In the genomic region with DNA sequence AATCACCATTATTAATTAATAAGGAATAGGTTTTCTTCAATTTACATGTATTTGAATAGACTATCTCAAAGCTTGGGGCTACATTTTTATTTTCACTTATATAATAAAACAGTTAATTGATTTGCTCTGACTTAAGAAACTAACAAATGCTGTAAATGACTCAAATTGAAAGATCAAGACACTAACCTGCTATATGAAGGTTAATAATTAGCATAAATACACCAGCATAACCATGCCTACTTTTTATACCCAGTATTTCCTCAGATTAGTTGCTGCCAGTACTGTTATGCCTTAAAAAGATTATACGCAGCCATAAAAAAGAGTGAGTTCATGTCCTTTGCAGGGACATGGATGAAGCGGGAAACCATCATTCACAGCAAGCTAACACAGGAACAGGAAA, we compare ENCODE assay signal across 11 cellular contexts.
"Had no signal": no experiment of that assay in that cellular context is flagged by ENCODE, and none has a peak within 500 bp of the region (broad histone marks: within the 10 kb centered on the region; RNA-seq: fewer than 3 reads in every experiment).

No MANE protein-coding gene starts in this region.

- ATAC-seq: K562 had no signal

- H3K4me3 ChIP-seq: GM23248, K562 had no signal

- H3K27ac ChIP-seq: GM23248, HL-60 had no signal

- DNase-seq: GM23248, GOT3, H9, HCEC 1CT, IMR-90, Kasumi-1, KG1 had no signal

- FAIRE-seq: H54, HTR-8/SVneo, K562 had no signal
